ENCODE assay signal across 8 cellular contexts in the genomic region with DNA sequence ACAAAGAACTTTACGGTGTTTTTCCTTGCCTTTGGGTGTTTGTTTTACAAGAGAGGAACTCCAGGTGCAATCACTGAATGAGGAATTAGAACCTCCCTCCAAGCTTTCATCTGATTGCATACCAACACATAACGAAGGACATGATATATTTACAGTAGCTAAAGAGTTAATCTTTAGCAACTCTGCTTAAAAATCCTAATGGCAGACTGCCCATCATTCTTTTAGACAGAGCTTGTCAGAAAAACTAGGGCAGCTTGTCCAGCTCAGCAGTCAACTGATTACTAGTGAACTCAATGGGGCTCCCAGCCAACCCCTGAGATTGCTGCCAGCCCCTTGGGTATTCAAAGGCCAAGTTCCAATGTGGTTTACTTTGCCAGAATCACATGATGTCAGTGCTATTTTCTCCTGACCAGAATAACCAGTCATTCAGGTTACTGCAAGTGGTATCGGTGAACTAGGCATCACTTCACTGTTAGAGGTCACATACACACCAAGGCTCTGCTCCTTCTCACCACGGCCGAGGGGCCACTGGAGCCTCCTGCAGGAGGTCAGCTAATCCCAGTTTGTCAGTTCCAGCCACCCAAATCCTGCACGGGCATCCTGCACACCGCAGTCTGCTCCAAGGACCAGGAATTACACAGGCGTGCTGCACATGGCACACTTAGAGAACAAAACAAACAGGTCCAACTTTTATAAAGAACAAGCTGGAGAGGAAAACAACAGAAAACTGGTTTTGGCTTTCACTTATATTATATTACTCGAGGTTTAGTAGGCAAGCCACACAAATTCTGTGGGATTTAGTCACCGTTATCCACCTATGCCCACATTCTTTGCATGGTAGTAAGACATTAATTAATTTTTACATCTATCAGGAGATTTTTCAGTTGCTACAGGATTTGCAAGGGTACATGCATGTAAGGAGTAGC.
DNase-seq lines count a peak whose midpoint lies in the region; ATAC-seq, FAIRE-seq and TF ChIP-seq lines count a peak whose summit lies in the region.

No MANE protein-coding gene starts in this region.

- H3K4me3 ChIP-seq in PC-3 (ENCODE audit: low read length) (peak overlapping the region; percentile 62), fibroblast of lung (replicated peaks in 1 of 4; ENCODE audit: control extremely low read depth in 1 of 4, insufficient read depth in 1 of 4, low read depth in 3 of 4, low read length in 4 of 4) (peak overlapping the region in 3 of 4 experiments; percentile 10 to 37 (median 17)), neuronal stem cell (ENCODE audit: low read length in 2 of 2) (no peak overlapping the region)

- no peaks in the 10 kb centered on the region for H3K9me2 ChIP-seq in PC-3 (replicated peaks; ENCODE audit: low read length)

- TF ChIP-seq CTCF in PC-3 (conservative IDR thresholded peaks at IDR 0.05; ENCODE audit: low read depth, low read length) = no peak
- peak in 1 of 2 donors; percentile 4 for TF ChIP-seq CTCF in fibroblast of lung (conservative IDR thresholded peaks at IDR 0.05 in 1 of 2, IDR thresholded peaks at IDR 0.05 in 1 of 2; ENCODE audit: low read depth in 1 of 2, low read length in 2 of 2)
- TF ChIP-seq CTCF in D721Med (IDR thresholded peaks at IDR 0.05; ENCODE audit: insufficient read depth, missing control alignments) = no peak

- H3K79me2 ChIP-seq in PC-3 (ENCODE audit: low read length) (peaks cover 78% of the 10 kb centered on the region), fibroblast of lung (ENCODE audit: control insufficient read depth, insufficient read depth, low read length) (no peaks in the 10 kb centered on the region)

- no peak overlapping the region for H4K8ac ChIP-seq in neuronal stem cell (ENCODE audit: low read depth, low read length)

- H3K36me3 ChIP-seq in PC-3 (ENCODE audit: low read depth, low read length) (no peaks in the 10 kb centered on the region), fibroblast of lung (ENCODE audit: control insufficient read depth, insufficient read depth, low read length) (no peaks in the 10 kb centered on the region), neuronal stem cell (replicated peaks in 1 of 2; ENCODE audit: control insufficient read depth in 2 of 2, insufficient read depth in 2 of 2, low read length in 2 of 2) (no peaks in the 10 kb centered on the region)

- H3K4me1 ChIP-seq in PC-3 (ENCODE audit: insufficient read depth, low read length) (peaks cover 40% of the 10 kb centered on the region), fibroblast of lung (ENCODE audit: control insufficient read depth, extremely low read depth, insufficient read depth, low read length) (peaks cover 13% of the 10 kb centered on the region), neuronal stem cell (ENCODE audit: control insufficient read depth in 2 of 2, insufficient read depth in 1 of 2, low read depth in 1 of 2, low read length in 2 of 2) (peaks cover 3 to 5% of the 10 kb centered on the region in 2 donors)

- DNase-seq in GM04503 (ENCODE audit: low read depth) = peak; percentile 22
- peak; percentile 92 for DNase-seq in PC-3
- DNase-seq in fibroblast of lung (ENCODE audit: low read depth in 2 of 2) = peak; percentile 90 to 92
- no peak for DNase-seq in neuronal stem cell (ENCODE audit: low spot score)
- no peak for DNase-seq in D721Med (ENCODE audit: insufficient read length, low spot score)
- DNase-seq in activated CD8-positive, alpha-beta memory T cell treated with anti-CD3 and anti-CD28 coated beads, Interleukin-2, amount 50 U/mL, for 48 hours = no peak
- no peak for DNase-seq in NCI-H82 treated with DMSO at 0.1 percent for 48 hours (lab: John Stamatoyannopoulos, UW; ENCODE audit: unreplicated experiment)

- H2BK120ac ChIP-seq in neuronal stem cell (ENCODE audit: low read depth, low read length) = no peak overlapping the region

- no peaks in the 10 kb centered on the region for H4K20me1 ChIP-seq in PC-3 (ENCODE audit: low read length)
- no peaks in the 10 kb centered on the region for H4K20me1 ChIP-seq in fibroblast of lung (ENCODE audit: control insufficient read depth, extremely low read depth, insufficient read depth, low read length)

- H2BK15ac ChIP-seq in neuronal stem cell (ENCODE audit: low read length) = no peak overlapping the region

- H2AK5ac ChIP-seq in neuronal stem cell (ENCODE audit: low read depth, low read length) = no peak overlapping the region

- H3K9me3 ChIP-seq in PC-3 (ENCODE audit: low read length) (no peaks in the 10 kb centered on the region), fibroblast of lung (ENCODE audit: control insufficient read depth, insufficient read depth, low read depth, low read length) (no peaks in the 10 kb centered on the region), neuronal stem cell (replicated peaks in 1 of 2; ENCODE audit: control insufficient read depth in 2 of 2, insufficient read depth in 1 of 2, low read depth in 1 of 2, low read length in 2 of 2) (no peaks in the 10 kb centered on the region)

- no peak overlapping the region for H3K23ac ChIP-seq in neuronal stem cell (ENCODE audit: low read depth, low read length, poor library complexity)

- H3K27ac ChIP-seq in PC-3 (ENCODE audit: low read length) (peak overlapping the region; percentile 91), fibroblast of lung (ENCODE audit: insufficient read depth, low read length) (peak overlapping the region; percentile 63), neuronal stem cell (replicated peaks; ENCODE audit: low read length) (no peak overlapping the region)

- WGBS in neuronal stem cell (ENCODE audit: extremely low coverage in 2 of 2, insufficient read length in 2 of 2, insufficient replicate concordance in 1 of 2), 2 donors = no CpG with 5 or more reads among the region's 10 CpGs

- H2AFZ ChIP-seq in PC-3 (ENCODE audit: low read length) (0 out of 2 replicates have a peak overlapping the region, but pooled peaks have one; percentile 31), fibroblast of lung (ENCODE audit: low read length) (no peak overlapping the region), neuronal stem cell (ENCODE audit: low read length) (peak overlapping the region; percentile 16)

- H2BK5ac ChIP-seq in neuronal stem cell (ENCODE audit: low read length) = no peak overlapping the region

- H3K4ac ChIP-seq in neuronal stem cell (ENCODE audit: low read length) = no peak overlapping the region

- intact Hi-C loops in PC-3 (cut with micrococcal nuclease) = loop anchor here (2.0 kb wide), 2 partner anchors 39 to 63 kb away; partner anchors contain the start of gene NFIB

- no peak overlapping the region for H2BK12ac ChIP-seq in neuronal stem cell (ENCODE audit: low read length)

- H3K27me3 ChIP-seq in PC-3 (ENCODE audit: low read length) (no peaks in the 10 kb centered on the region), fibroblast of lung (ENCODE audit: control insufficient read depth, insufficient read depth, low read length) (no peaks in the 10 kb centered on the region), neuronal stem cell (ENCODE audit: control insufficient read depth in 3 of 3, insufficient read depth in 3 of 3, low read depth in 1 of 3, low read length in 3 of 3) (no peaks in the 10 kb centered on the region)

- no peak overlapping the region for H3K14ac ChIP-seq in neuronal stem cell (ENCODE audit: low read length)

- CTCF ChIA-PET in PC-3 (lab: Charles Lee) = no interaction called here

- no peak for FAIRE-seq in D721Med (lab: Jason Lieb, UNC)

- H3F3A ChIP-seq in PC-3 (ENCODE audit: low read length, unreplicated experiment) = peaks cover 3% of the 10 kb centered on the region

- H3K4me2 ChIP-seq in PC-3 (ENCODE audit: low read length) (peak overlapping the region; percentile 92), fibroblast of lung (ENCODE audit: extremely low read depth, insufficient read depth, low read length) (peak overlapping the region; percentile 94), neuronal stem cell (ENCODE audit: insufficient read depth, low read length, poor library complexity, severe bottlenecking) (no peak overlapping the region)

- no peaks in the 10 kb centered on the region for H3K79me1 ChIP-seq in neuronal stem cell (ENCODE audit: low read depth, low read length)

- no TSS peak for BruUV-seq in PC-3 (replicated peaks; lab: Mats Ljungman, UMichigan)

- H4K91ac ChIP-seq in neuronal stem cell (ENCODE audit: low read depth, low read length, poor library complexity) = no peak overlapping the region

- POLR2A ChIA-PET in PC-3 (lab: Charles Lee; ENCODE audit: unreplicated experiment) = no interaction called here

- H3K9ac ChIP-seq in PC-3 (ENCODE audit: low read length) (peak overlapping the region; percentile 56), fibroblast of lung (ENCODE audit: insufficient read depth, low read length) (no peak overlapping the region), neuronal stem cell (ENCODE audit: low read depth, low read length, poor library complexity) (no peak overlapping the region)

- no peak overlapping the region for H3K18ac ChIP-seq in neuronal stem cell (ENCODE audit: low read length)

- ATAC-seq in PC-3 (peak; percentile 75), GM21526 (IDR thresholded peaks at IDR 0.05; ENCODE audit: low FRiP score, unreplicated experiment) (no peak)

Comparison
In these comparisons a context has a peak if more than half of its experiments do, and no peak if none do; other contexts are left out.
1. DNase-seq: peak in GM04503 (single experiment), PC-3 (single experiment) and fibroblast of lung (2 of 2); none in neuronal stem cell (single experiment), D721Med (single experiment), activated CD8-positive, alpha-beta memory T cell treated with anti-CD3 and anti-CD28 coated beads, Interleukin-2, amount 50 U/mL, for 48 hours (single experiment) and NCI-H82 treated with DMSO at 0.1 percent for 48 hours (single experiment).
2. H3K4me3 ChIP-seq: peak in PC-3 (single experiment) and fibroblast of lung (3 of 4); none in neuronal stem cell (0 of 2).